1 cellular context compared by ENCODE assay signal in genomic region chr1:248858096-248858890, GRCh38.
TF ChIP-seq lines count a peak whose summit lies in the region.

No MANE protein-coding gene starts in this region.

TF ChIP-seq in K562, 482 proteins besides CTCF, POLR2A, EP300 and RAD21 (continued from another document and continues in another):
- TF ChIP-seq, protein P1, sequence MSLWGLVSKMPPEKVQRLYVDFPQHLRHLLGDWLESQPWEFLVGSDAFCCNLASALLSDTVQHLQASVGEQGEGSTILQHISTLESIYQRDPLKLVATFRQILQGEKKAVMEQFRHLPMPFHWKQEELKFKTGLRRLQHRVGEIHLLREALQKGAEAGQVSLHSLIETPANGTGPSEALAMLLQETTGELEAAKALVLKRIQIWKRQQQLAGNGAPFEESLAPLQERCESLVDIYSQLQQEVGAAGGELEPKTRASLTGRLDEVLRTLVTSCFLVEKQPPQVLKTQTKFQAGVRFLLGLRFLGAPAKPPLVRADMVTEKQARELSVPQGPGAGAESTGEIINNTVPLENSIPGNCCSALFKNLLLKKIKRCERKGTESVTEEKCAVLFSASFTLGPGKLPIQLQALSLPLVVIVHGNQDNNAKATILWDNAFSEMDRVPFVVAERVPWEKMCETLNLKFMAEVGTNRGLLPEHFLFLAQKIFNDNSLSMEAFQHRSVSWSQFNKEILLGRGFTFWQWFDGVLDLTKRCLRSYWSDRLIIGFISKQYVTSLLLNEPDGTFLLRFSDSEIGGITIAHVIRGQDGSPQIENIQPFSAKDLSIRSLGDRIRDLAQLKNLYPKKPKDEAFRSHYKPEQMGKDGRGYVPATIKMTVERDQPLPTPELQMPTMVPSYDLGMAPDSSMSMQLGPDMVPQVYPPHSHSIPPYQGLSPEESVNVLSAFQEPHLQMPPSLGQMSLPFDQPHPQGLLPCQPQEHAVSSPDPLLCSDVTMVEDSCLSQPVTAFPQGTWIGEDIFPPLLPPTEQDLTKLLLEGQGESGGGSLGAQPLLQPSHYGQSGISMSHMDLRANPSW (CRISPR knock-in tag; IDR thresholded peaks at IDR 0.05) = peak; percentile 84
- TF ChIP-seq KLF1 (tag; IDR thresholded peaks at IDR 0.05) (no peak), MEIS2 (IDR thresholded peaks at IDR 0.05; ENCODE audit: partially characterized antibody) (no peak), HOXB6 (CRISPR knock-in tag; IDR thresholded peaks at IDR 0.05; ENCODE audit: borderline replicate concordance) (no peak), PHB2 (IDR thresholded peaks at IDR 0.05; ENCODE audit: low read depth) (no peak), ZNF121 (CRISPR knock-in tag; conservative IDR thresholded peaks at IDR 0.05) (no peak), PRMT5 (CRISPR knock-in tag; IDR thresholded peaks at IDR 0.05) (no peak), FOXK2 (conservative IDR thresholded peaks at IDR 0.05 in 1 of 2, IDR thresholded peaks at IDR 0.05 in 1 of 2; ENCODE audit: low read depth in 2 of 2) (peak; percentile 37 to 57; a peak in 2 of 4 replicates), RBM34 (IDR thresholded peaks at IDR 0.05; ENCODE audit: borderline replicate concordance, insufficient read depth, low read length) (no peak), HEY1 (CRISPR knock-in tag; IDR thresholded peaks at IDR 0.05; ENCODE audit: borderline replicate concordance) (no peak), ZBTB7A (IDR thresholded peaks at IDR 0.05; ENCODE audit: borderline replicate concordance, control insufficient read depth, low read depth, low read length) (peak; percentile 66; the same call in 1 of the 2 replicates), ZBTB17 (CRISPR knock-in tag; IDR thresholded peaks at IDR 0.05) (peak; percentile 70; the same call in 1 of the 2 replicates), U2AF1 (optimal IDR thresholded peaks at IDR 0.05; ENCODE audit: low read depth, low read length) (no peak), RB1 (IDR thresholded peaks at IDR 0.05; ENCODE audit: low read depth) (peak; percentile 68; the same call in 1 of the 2 replicates), PML (IDR thresholded peaks at IDR 0.05; ENCODE audit: low read length) (no peak), XRCC3 (IDR thresholded peaks at IDR 0.05) (no peak), E2F1 (CRISPR knock-in tag; IDR thresholded peaks at IDR 0.05) (peak; percentile 70; the same call in 1 of the 2 replicates), MYBL2 (IDR thresholded peaks at IDR 0.05; ENCODE audit: low read depth) (no peak), MYBL2 (CRISPR knock-in tag; IDR thresholded peaks at IDR 0.05; ENCODE audit: borderline replicate concordance) (no peak), TAF1 (IDR thresholded peaks at IDR 0.05; ENCODE audit: control insufficient read depth, extremely low read depth, insufficient read depth, low read length, severe bottlenecking) (peak; percentile 69), FOXP1 (CRISPR knock-in tag; IDR thresholded peaks at IDR 0.05) (no peak; the same call in 1 of the 2 replicates), BRD4 (IDR thresholded peaks at IDR 0.05) (no peak), FUS (optimal IDR thresholded peaks at IDR 0.05; ENCODE audit: low read depth, low read length) (no peak), ESRRB (CRISPR knock-in tag; IDR thresholded peaks at IDR 0.05; ENCODE audit: borderline replicate concordance) (no peak), CREB5 (CRISPR knock-in tag; IDR thresholded peaks at IDR 0.05) (no peak)
- TF ChIP-seq, protein P2, sequence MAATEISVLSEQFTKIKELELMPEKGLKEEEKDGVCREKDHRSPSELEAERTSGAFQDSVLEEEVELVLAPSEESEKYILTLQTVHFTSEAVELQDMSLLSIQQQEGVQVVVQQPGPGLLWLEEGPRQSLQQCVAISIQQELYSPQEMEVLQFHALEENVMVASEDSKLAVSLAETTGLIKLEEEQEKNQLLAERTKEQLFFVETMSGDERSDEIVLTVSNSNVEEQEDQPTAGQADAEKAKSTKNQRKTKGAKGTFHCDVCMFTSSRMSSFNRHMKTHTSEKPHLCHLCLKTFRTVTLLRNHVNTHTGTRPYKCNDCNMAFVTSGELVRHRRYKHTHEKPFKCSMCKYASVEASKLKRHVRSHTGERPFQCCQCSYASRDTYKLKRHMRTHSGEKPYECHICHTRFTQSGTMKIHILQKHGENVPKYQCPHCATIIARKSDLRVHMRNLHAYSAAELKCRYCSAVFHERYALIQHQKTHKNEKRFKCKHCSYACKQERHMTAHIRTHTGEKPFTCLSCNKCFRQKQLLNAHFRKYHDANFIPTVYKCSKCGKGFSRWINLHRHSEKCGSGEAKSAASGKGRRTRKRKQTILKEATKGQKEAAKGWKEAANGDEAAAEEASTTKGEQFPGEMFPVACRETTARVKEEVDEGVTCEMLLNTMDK (IDR thresholded peaks at IDR 0.05; ENCODE audit: borderline replicate concordance, insufficient read depth, low read depth, low read length, poor library complexity, severe bottlenecking) = peak; percentile 83
- TF ChIP-seq, protein P3, sequence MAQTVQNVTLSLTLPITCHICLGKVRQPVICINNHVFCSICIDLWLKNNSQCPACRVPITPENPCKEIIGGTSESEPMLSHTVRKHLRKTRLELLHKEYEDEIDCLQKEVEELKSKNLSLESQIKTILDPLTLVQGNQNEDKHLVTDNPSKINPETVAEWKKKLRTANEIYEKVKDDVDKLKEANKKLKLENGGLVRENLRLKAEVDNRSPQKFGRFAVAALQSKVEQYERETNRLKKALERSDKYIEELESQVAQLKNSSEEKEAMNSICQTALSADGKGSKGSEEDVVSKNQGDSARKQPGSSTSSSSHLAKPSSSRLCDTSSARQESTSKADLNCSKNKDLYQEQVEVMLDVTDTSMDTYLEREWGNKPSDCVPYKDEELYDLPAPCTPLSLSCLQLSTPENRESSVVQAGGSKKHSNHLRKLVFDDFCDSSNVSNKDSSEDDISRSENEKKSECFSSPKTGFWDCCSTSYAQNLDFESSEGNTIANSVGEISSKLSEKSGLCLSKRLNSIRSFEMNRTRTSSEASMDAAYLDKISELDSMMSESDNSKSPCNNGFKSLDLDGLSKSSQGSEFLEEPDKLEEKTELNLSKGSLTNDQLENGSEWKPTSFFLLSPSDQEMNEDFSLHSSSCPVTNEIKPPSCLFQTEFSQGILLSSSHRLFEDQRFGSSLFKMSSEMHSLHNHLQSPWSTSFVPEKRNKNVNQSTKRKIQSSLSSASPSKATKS (CRISPR knock-in tag; IDR thresholded peaks at IDR 0.05) = no peak
- TF ChIP-seq, protein P4, sequence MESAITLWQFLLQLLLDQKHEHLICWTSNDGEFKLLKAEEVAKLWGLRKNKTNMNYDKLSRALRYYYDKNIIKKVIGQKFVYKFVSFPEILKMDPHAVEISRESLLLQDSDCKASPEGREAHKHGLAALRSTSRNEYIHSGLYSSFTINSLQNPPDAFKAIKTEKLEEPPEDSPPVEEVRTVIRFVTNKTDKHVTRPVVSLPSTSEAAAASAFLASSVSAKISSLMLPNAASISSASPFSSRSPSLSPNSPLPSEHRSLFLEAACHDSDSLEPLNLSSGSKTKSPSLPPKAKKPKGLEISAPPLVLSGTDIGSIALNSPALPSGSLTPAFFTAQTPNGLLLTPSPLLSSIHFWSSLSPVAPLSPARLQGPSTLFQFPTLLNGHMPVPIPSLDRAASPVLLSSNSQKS (CRISPR knock-in tag; IDR thresholded peaks at IDR 0.05) = no peak
- TF ChIP-seq, protein P5, sequence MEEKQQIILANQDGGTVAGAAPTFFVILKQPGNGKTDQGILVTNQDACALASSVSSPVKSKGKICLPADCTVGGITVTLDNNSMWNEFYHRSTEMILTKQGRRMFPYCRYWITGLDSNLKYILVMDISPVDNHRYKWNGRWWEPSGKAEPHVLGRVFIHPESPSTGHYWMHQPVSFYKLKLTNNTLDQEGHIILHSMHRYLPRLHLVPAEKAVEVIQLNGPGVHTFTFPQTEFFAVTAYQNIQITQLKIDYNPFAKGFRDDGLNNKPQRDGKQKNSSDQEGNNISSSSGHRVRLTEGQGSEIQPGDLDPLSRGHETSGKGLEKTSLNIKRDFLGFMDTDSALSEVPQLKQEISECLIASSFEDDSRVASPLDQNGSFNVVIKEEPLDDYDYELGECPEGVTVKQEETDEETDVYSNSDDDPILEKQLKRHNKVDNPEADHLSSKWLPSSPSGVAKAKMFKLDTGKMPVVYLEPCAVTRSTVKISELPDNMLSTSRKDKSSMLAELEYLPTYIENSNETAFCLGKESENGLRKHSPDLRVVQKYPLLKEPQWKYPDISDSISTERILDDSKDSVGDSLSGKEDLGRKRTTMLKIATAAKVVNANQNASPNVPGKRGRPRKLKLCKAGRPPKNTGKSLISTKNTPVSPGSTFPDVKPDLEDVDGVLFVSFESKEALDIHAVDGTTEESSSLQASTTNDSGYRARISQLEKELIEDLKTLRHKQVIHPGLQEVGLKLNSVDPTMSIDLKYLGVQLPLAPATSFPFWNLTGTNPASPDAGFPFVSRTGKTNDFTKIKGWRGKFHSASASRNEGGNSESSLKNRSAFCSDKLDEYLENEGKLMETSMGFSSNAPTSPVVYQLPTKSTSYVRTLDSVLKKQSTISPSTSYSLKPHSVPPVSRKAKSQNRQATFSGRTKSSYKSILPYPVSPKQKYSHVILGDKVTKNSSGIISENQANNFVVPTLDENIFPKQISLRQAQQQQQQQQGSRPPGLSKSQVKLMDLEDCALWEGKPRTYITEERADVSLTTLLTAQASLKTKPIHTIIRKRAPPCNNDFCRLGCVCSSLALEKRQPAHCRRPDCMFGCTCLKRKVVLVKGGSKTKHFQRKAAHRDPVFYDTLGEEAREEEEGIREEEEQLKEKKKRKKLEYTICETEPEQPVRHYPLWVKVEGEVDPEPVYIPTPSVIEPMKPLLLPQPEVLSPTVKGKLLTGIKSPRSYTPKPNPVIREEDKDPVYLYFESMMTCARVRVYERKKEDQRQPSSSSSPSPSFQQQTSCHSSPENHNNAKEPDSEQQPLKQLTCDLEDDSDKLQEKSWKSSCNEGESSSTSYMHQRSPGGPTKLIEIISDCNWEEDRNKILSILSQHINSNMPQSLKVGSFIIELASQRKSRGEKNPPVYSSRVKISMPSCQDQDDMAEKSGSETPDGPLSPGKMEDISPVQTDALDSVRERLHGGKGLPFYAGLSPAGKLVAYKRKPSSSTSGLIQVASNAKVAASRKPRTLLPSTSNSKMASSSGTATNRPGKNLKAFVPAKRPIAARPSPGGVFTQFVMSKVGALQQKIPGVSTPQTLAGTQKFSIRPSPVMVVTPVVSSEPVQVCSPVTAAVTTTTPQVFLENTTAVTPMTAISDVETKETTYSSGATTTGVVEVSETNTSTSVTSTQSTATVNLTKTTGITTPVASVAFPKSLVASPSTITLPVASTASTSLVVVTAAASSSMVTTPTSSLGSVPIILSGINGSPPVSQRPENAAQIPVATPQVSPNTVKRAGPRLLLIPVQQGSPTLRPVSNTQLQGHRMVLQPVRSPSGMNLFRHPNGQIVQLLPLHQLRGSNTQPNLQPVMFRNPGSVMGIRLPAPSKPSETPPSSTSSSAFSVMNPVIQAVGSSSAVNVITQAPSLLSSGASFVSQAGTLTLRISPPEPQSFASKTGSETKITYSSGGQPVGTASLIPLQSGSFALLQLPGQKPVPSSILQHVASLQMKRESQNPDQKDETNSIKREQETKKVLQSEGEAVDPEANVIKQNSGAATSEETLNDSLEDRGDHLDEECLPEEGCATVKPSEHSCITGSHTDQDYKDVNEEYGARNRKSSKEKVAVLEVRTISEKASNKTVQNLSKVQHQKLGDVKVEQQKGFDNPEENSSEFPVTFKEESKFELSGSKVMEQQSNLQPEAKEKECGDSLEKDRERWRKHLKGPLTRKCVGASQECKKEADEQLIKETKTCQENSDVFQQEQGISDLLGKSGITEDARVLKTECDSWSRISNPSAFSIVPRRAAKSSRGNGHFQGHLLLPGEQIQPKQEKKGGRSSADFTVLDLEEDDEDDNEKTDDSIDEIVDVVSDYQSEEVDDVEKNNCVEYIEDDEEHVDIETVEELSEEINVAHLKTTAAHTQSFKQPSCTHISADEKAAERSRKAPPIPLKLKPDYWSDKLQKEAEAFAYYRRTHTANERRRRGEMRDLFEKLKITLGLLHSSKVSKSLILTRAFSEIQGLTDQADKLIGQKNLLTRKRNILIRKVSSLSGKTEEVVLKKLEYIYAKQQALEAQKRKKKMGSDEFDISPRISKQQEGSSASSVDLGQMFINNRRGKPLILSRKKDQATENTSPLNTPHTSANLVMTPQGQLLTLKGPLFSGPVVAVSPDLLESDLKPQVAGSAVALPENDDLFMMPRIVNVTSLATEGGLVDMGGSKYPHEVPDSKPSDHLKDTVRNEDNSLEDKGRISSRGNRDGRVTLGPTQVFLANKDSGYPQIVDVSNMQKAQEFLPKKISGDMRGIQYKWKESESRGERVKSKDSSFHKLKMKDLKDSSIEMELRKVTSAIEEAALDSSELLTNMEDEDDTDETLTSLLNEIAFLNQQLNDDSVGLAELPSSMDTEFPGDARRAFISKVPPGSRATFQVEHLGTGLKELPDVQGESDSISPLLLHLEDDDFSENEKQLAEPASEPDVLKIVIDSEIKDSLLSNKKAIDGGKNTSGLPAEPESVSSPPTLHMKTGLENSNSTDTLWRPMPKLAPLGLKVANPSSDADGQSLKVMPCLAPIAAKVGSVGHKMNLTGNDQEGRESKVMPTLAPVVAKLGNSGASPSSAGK (IDR thresholded peaks at IDR 0.05) = peak; percentile 94
- TF ChIP-seq, protein P6, sequence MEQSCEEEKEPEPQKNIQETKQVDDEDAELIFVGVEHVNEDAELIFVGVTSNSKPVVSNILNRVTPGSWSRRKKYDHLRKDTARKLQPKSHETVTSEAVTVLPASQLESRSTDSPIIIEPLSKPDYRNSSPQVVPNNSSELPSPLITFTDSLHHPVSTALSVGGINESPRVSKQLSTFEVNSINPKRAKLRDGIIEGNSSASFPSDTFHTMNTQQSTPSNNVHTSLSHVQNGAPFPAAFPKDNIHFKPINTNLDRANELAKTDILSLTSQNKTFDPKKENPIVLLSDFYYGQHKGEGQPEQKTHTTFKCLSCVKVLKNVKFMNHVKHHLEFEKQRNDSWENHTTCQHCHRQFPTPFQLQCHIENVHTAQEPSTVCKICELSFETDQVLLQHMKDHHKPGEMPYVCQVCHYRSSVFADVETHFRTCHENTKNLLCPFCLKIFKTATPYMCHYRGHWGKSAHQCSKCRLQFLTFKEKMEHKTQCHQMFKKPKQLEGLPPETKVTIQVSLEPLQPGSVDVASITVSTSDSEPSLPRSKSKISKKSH (CRISPR knock-in tag; IDR thresholded peaks at IDR 0.05) = no peak
